ENCODE assay signal across 10 cellular contexts in genomic region chrX:12138366-12139313, GRCh38.
DNase-seq lines count a peak whose midpoint lies in the region; ATAC-seq lines count a peak whose summit lies in the region.
"Had no signal": no experiment of that assay in that cellular context is flagged by ENCODE, and none has a peak within 500 bp of the region (broad histone marks: within the 10 kb centered on the region; RNA-seq: fewer than 3 reads in every experiment).

TSS of gene FRMPD4 (plus strand) at chrX:12138473. CDS start at chrX:12138972, 499 bp downstream.

- H3K27me3 ChIP-seq in NT2/D1 (ENCODE audit: insufficient read depth, insufficient read length) = peaks cover 57% of the 10 kb centered on the region

- H3K4me3 ChIP-seq in NT2/D1 (ENCODE audit: insufficient read length, low read depth) = peak within 1 kb of the TSS; percentile 60

- DNase-seq in ELF-1 (ENCODE audit: low read depth, low spot score) = peak; percentile 90
- no peak for DNase-seq in NT2/D1 (ENCODE audit: low read depth, low spot score)
- peak in 34 of 42 donors; percentile 2 to 60 (median 28) for DNase-seq in head of caudate nucleus
- DNase-seq in posterior cingulate gyrus = peak in 8 of 10 donors; percentile 7 to 87 (median 31)
- DNase-seq in DMS153 treated with DMSO at 0.1 percent for 48 hours (lab: John Stamatoyannopoulos, UW; ENCODE audit: unreplicated experiment) = no peak
- DNase-seq in SW480 (ENCODE audit: low spot score) = no peak
- DNase-seq in NCI-H2029 treated with DMSO at 0.1 percent for 48 hours (lab: John Stamatoyannopoulos, UW) = no peak
- DNase-seq: activated naive CD4-positive, alpha-beta T cell treated with anti-CD3 and anti-CD28 coated beads, Interleukin-2, amount 50 U/mL, for 16 hours had no signal

- ATAC-seq in GM21381 (IDR thresholded peaks at IDR 0.05; ENCODE audit: unreplicated experiment) = no peak
- ATAC-seq: stimulated activated effector memory CD8-positive, alpha-beta T cell treated with anti-CD3 and anti-CD28 coated beads, Interleukin-12 subunit alpha, Interleukin-12 subunit beta, amount 100 ng/mL, for 72 hours had no signal

- no peaks in the 10 kb centered on the region for H3K36me3 ChIP-seq in NT2/D1 (ENCODE audit: insufficient read depth, insufficient read length, low read length)

- H3K9ac ChIP-seq in NT2/D1 (ENCODE audit: insufficient read length, low read depth) = peak within 1 kb of the TSS; percentile 59

- H3K4me1 ChIP-seq in NT2/D1 (ENCODE audit: insufficient read depth, insufficient read length) = no peaks in the 10 kb centered on the region

- intact Hi-C loops in head of caudate nucleus (cut with DNase I) = no loop called here
- intact Hi-C loops in posterior cingulate gyrus (cut with DNase I) = no loop called here

- no peaks in the 10 kb centered on the region for H3K9me3 ChIP-seq in NT2/D1 (ENCODE audit: insufficient read depth, low read length)

Comparison
In these comparisons a context has a peak if more than half of its experiments do, and no peak if none do; other contexts are left out.
1. DNase-seq: peak in ELF-1 (single experiment), head of caudate nucleus (34 of 42) and posterior cingulate gyrus (8 of 10); none in NT2/D1 (single experiment), DMS153 treated with DMSO at 0.1 percent for 48 hours (single experiment), SW480 (single experiment) and NCI-H2029 treated with DMSO at 0.1 percent for 48 hours (single experiment).